14 cellular contexts compared by ENCODE assay signal in the genomic region with DNA sequence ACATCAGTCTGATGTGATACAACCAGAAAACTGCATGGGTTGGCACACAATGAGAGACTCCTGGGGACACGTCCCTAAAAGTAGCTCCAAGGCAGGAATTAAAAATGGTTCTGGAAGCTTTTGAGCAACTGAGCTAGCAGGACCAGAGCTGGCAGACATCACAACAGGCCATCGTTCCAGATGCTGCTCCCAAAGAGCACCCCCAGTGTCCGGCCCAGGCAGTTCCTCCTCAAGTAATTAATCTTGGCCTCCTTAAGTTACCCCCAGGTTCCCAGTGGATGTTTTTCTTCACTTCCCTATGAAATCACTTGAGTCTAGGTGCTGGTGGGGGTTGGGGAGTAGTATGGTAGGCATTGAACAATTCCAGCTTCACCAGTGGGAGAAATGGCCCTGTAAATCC.
DNase-seq lines count a peak whose midpoint lies in the region; ATAC-seq and TF ChIP-seq lines count a peak whose summit lies in the region.
"Had no signal": no experiment of that assay in that cellular context is flagged by ENCODE, and none has a peak within 500 bp of the region (broad histone marks: within the 10 kb centered on the region; RNA-seq: fewer than 3 reads in every experiment).

No MANE protein-coding gene starts in this region.

- ATAC-seq in HCT116 (peak; percentile 58), HG02588 (IDR thresholded peaks at IDR 0.05; ENCODE audit: unreplicated experiment) (no peak)
- ATAC-seq: GM12878 had no signal

- H3K27ac ChIP-seq in ACC112 (ENCODE audit: low read depth, low read length) (no peak overlapping the region), HCT116 (ENCODE audit: low read depth, low read length) (no peak overlapping the region)
- H3K27ac ChIP-seq: C4-2B had no signal

- no peaks in the 10 kb centered on the region for H3K9me2 ChIP-seq in HCT116 (ENCODE audit: insufficient read depth)

- POLR2A ChIA-PET in HCT116 (lab: Charles Lee): no interaction called here

- H2AFZ ChIP-seq in ACC112 (ENCODE audit: low read length, unreplicated experiment): peak overlapping the region; percentile 63
- H2AFZ ChIP-seq in HCT116 (ENCODE audit: low read depth, low read length, poor library complexity, severe bottlenecking): no peak overlapping the region

- TF ChIP-seq CTCF in HCT116 (IDR thresholded peaks at IDR 0.05 in 2 of 3, conservative IDR thresholded peaks at IDR 0.05 in 1 of 3; ENCODE audit: borderline replicate concordance in 1 of 3, insufficient read depth in 1 of 3, low read depth in 2 of 3, low read length in 2 of 3) (0 out of 6 replicates have a peak, but pooled peaks of 2 of the 3 experiments have one; percentile 8 to 11), WI38 (IDR thresholded peaks at IDR 0.05; ENCODE audit: low read depth, low read length) (0 out of 2 replicates have a peak, but pooled peaks have one; percentile 3), kidney epithelial cell (IDR thresholded peaks at IDR 0.05; ENCODE audit: insufficient read depth, low read length, poor library complexity, severe bottlenecking) (peak; percentile 3)

- H3K36me3 ChIP-seq in ACC112 (ENCODE audit: insufficient read depth, low read length) (no peaks in the 10 kb centered on the region), HCT116 (ENCODE audit: control insufficient read depth in 1 of 2, insufficient read depth in 2 of 2, low read length in 2 of 2) (no peaks in the 10 kb centered on the region), kidney epithelial cell (ENCODE audit: control insufficient read depth, insufficient read depth, low read length) (no peaks in the 10 kb centered on the region)

- no peaks in the 10 kb centered on the region for H3K9me3 ChIP-seq in HCT116 (ENCODE audit: control insufficient read depth in 1 of 2, insufficient read depth in 1 of 2, low read depth in 1 of 2, low read length in 2 of 2)

- no peak overlapping the region for H3K4me2 ChIP-seq in HCT116 (ENCODE audit: low read length)

- intact Hi-C loops in HCT116 (cut with micrococcal nuclease): no loop called here

- TF ChIP-seq POLR2A in HCT116 (IDR thresholded peaks at IDR 0.05; ENCODE audit: borderline replicate concordance, extremely low read depth, insufficient read depth, insufficient read length): no peak

- TF ChIP-seq RAD21 in HCT116 (IDR thresholded peaks at IDR 0.05; ENCODE audit: low read depth): no peak

- H3K27me3 ChIP-seq in ACC112 (ENCODE audit: insufficient read depth, low read length) (no peaks in the 10 kb centered on the region), HCT116 (ENCODE audit: insufficient read depth, low read length) (no peaks in the 10 kb centered on the region), kidney epithelial cell (ENCODE audit: control insufficient read depth, insufficient read depth, low read length) (no peaks in the 10 kb centered on the region)

- DNase-seq in HCT116 (ENCODE audit: low read depth, low spot score) (no peak), kidney epithelial cell (ENCODE audit: low read depth) (no peak), NCI-H1048 (lab: John Stamatoyannopoulos, UW) (no peak), RPMI8226 (no peak), midbrain (lab: John Stamatoyannopoulos, UW) (no peak)
- DNase-seq: COR-L47, KG1, NCI-H1930, NCI-H510A treated with DMSO at 0.1 percent for 48 hours had no signal

- H3K79me2 ChIP-seq in ACC112 (ENCODE audit: control insufficient read depth, insufficient read depth, low read length, unreplicated experiment) (no peaks in the 10 kb centered on the region), HCT116 (ENCODE audit: insufficient read depth, low read length) (no peaks in the 10 kb centered on the region)

- H3K4me1 ChIP-seq in ACC112 (ENCODE audit: control insufficient read depth, insufficient read depth, low read length, unreplicated experiment) (no peaks in the 10 kb centered on the region), HCT116 (ENCODE audit: control insufficient read depth in 1 of 2, insufficient read depth in 2 of 2, low read length in 2 of 2) (peaks cover 0 to 11% of the 10 kb centered on the region in 2 experiments; a peak in 1 of 4 replicates)

- H3K9ac ChIP-seq in HCT116 (ENCODE audit: low read length): no peak overlapping the region

- no TSS peak for BruUV-seq in HCT116 (replicated peaks; lab: Mats Ljungman, UMichigan)

- RAD21 ChIA-PET in HCT116 (lab: Charles Lee; ENCODE audit: low non-redundant PET in 1 of 2, low total read pairs in 2 of 2, uncharacterized antibody in 2 of 2, unreplicated experiment in 2 of 2): no interaction called here

- CTCF ChIA-PET in HCT116 (lab: Charles Lee): interaction anchor here (0.6 to 1.6 kb wide), 8 partner anchors 9 to 792 kb away, joined by 3 to 8 read pairs (median 5); no protein-coding TSS in a partner anchor

- H3K4me3 ChIP-seq in ACC112 (ENCODE audit: low read depth, low read length) (no peak overlapping the region), HCT116 (replicated peaks in 1 of 2; ENCODE audit: low read depth in 1 of 2, low read length in 2 of 2) (no peak overlapping the region), WI38 (ENCODE audit: low read depth, low read length) (no peak overlapping the region), kidney epithelial cell (ENCODE audit: low read depth, low read length) (no peak overlapping the region)
- H3K4me3 ChIP-seq: GM12878 had no signal

- no peaks in the 10 kb centered on the region for H4K20me1 ChIP-seq in HCT116 (ENCODE audit: insufficient read depth)

TF ChIP-seq in HCT116, 20 proteins besides CTCF, POLR2A, EP300 and RAD21:
- TF ChIP-seq SP1 (IDR thresholded peaks at IDR 0.05; ENCODE audit: low read depth): no peak
- TF ChIP-seq FOSL1 (IDR thresholded peaks at IDR 0.05; ENCODE audit: low read depth): no peak
- no peak for TF ChIP-seq TCF7L2 (IDR thresholded peaks at IDR 0.05; ENCODE audit: borderline replicate concordance, extremely low read depth, insufficient read depth, insufficient read length)
- no peak for TF ChIP-seq SRF (IDR thresholded peaks at IDR 0.05; ENCODE audit: low read depth)
- TF ChIP-seq CEBPB (IDR thresholded peaks at IDR 0.05; ENCODE audit: low read depth): no peak
- no peak for TF ChIP-seq JUND (IDR thresholded peaks at IDR 0.05)
- TF ChIP-seq, protein P1, sequence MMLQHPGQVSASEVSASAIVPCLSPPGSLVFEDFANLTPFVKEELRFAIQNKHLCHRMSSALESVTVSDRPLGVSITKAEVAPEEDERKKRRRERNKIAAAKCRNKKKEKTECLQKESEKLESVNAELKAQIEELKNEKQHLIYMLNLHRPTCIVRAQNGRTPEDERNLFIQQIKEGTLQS (IDR thresholded peaks at IDR 0.05): no peak
- TF ChIP-seq, protein P2, sequence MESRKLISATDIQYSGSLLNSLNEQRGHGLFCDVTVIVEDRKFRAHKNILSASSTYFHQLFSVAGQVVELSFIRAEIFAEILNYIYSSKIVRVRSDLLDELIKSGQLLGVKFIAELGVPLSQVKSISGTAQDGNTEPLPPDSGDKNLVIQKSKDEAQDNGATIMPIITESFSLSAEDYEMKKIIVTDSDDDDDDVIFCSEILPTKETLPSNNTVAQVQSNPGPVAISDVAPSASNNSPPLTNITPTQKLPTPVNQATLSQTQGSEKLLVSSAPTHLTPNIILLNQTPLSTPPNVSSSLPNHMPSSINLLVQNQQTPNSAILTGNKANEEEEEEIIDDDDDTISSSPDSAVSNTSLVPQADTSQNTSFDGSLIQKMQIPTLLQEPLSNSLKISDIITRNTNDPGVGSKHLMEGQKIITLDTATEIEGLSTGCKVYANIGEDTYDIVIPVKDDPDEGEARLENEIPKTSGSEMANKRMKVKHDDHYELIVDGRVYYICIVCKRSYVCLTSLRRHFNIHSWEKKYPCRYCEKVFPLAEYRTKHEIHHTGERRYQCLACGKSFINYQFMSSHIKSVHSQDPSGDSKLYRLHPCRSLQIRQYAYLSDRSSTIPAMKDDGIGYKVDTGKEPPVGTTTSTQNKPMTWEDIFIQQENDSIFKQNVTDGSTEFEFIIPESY (IDR thresholded peaks at IDR 0.05; ENCODE audit: extremely low read depth, insufficient replicate concordance, low read length): no peak
- no peak for TF ChIP-seq POLR2AphosphoS5 (IDR thresholded peaks at IDR 0.05; ENCODE audit: low read depth, low read length)
- TF ChIP-seq SIN3A (IDR thresholded peaks at IDR 0.05; ENCODE audit: low read depth): no peak
- TF ChIP-seq ZNF274 (IDR thresholded peaks at IDR 0.05; ENCODE audit: low read depth, low read length): no peak
- no peak for TF ChIP-seq ZFX (IDR thresholded peaks at IDR 0.05)
- no peak for TF ChIP-seq YY1 (IDR thresholded peaks at IDR 0.05; ENCODE audit: extremely low read depth, insufficient replicate concordance, low read depth, low read length)
- no peak for TF ChIP-seq ELF1 (IDR thresholded peaks at IDR 0.05; ENCODE audit: borderline replicate concordance, low read depth)
- TF ChIP-seq CBX3 (IDR thresholded peaks at IDR 0.05; ENCODE audit: low read depth): no peak
